In the genomic region with DNA sequence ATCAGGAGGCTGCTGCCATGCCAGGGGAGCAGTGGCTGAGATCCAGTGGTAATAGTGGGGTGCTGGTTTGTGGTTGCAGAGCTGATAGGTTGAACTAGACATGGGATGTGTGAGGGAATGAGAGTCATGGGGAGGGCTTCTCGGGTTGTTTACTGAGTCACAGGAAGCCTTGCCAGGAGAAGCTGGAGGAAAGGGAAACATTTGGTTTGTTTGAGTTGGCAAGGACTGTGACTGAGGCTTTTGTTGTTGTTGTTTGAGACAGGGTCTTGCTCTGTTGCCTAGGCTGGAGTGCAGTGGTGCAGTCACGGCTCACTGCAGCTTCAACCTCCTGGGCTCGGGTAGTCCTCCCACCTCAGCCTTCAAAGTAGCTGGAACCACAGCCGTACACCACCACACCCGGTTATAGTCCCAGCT, we compare ENCODE assay signal across 8 cellular contexts. TPM values are rescaled to one million over a fixed set of nuclear protein-coding genes. Genes with fewer than 3 reads are reported as not detected.
A peak's percentile ranks its signal among the peaks of the same experiment; 100 is the strongest.
DNase-seq lines count a peak whose midpoint lies in the region; ATAC-seq and TF ChIP-seq lines count a peak whose summit lies in the region.

No MANE protein-coding gene starts in this region.

- 26 to 30% methylated on average over 5 of the region's 5 CpGs for WGBS in aorta, 2 donors

- no peak overlapping the region for H3K4me3 Mint-ChIP-seq in activated naive CD8-positive, alpha-beta T cell
- no peak overlapping the region for H3K4me3 Mint-ChIP-seq in activated naive CD8-positive, alpha-beta T cell treated with anti-CD3 and anti-CD28 coated beads for 36 hours
- H3K4me3 Mint-ChIP-seq in stimulated activated naive CD8-positive, alpha-beta T cell treated with anti-CD3 and anti-CD28 coated beads, Interleukin-15, amount 100 ng/mL, for 72 hours = no peak overlapping the region

- H3K27ac ChIP-seq in aorta (ENCODE audit: low read depth in 1 of 2, low read length in 2 of 2) = peak overlapping the region in 1 of 2 donors; percentile 10
- peak overlapping the region in 4 of 59 donors; percentile 8 to 41 (median 24) for H3K27ac ChIP-seq in dorsolateral prefrontal cortex

- no peak for DNase-seq in activated naive CD8-positive, alpha-beta T cell treated with anti-CD3 and anti-CD28 coated beads for 36 hours
- DNase-seq in astrocyte of the cerebellum (ENCODE audit: low read depth) (peak; percentile 93), iris pigment epithelial cell (ENCODE audit: low read depth) (peak; percentile 99), aorta (peak in 1 of 2 donors; percentile 65), dorsolateral prefrontal cortex (no peak)
- DNase-seq in stimulated activated naive CD8-positive, alpha-beta T cell treated with anti-CD3 and anti-CD28 coated beads, Interleukin-15, amount 100 ng/mL, for 72 hours = no peak

- intact Hi-C loops in aorta (cut with DNase I) = no loop called here
- intact Hi-C loops in dorsolateral prefrontal cortex (cut with DNase I) = no loop called here

- no peaks in the 10 kb centered on the region for H3K27me3 ChIP-seq in aorta (ENCODE audit: control insufficient read depth in 1 of 2, insufficient read depth in 2 of 2, low read length in 1 of 2)
- H3K27me3 ChIP-seq in dorsolateral prefrontal cortex = no peaks in the 10 kb centered on the region

- ATAC-seq in aorta (ENCODE audit: low FRiP score) (peak; percentile 81), GM21360 (IDR thresholded peaks at IDR 0.05; ENCODE audit: unreplicated experiment) (no peak)
- ATAC-seq in stimulated activated naive CD8-positive, alpha-beta T cell treated with anti-CD3 and anti-CD28 coated beads, Interleukin-15, amount 100 ng/mL, for 72 hours = no peak

- H3K27me3 Mint-ChIP-seq in activated naive CD8-positive, alpha-beta T cell = no peaks in the 10 kb centered on the region
- no peaks in the 10 kb centered on the region for H3K27me3 Mint-ChIP-seq in activated naive CD8-positive, alpha-beta T cell treated with anti-CD3 and anti-CD28 coated beads for 36 hours
- no peaks in the 10 kb centered on the region for H3K27me3 Mint-ChIP-seq in stimulated activated naive CD8-positive, alpha-beta T cell treated with anti-CD3 and anti-CD28 coated beads, Interleukin-15, amount 100 ng/mL, for 72 hours

- in situ Hi-C loops in astrocyte of the cerebellum (cut with HindIII; ENCODE audit: low sequenced_read_pairs) = no loop called here

- H3K9me3 Mint-ChIP-seq in activated naive CD8-positive, alpha-beta T cell (ENCODE audit: low read depth) = no peaks in the 10 kb centered on the region
- H3K9me3 Mint-ChIP-seq in activated naive CD8-positive, alpha-beta T cell treated with anti-CD3 and anti-CD28 coated beads for 36 hours = no peaks in the 10 kb centered on the region
- no peaks in the 10 kb centered on the region for H3K9me3 Mint-ChIP-seq in stimulated activated naive CD8-positive, alpha-beta T cell treated with anti-CD3 and anti-CD28 coated beads, Interleukin-15, amount 100 ng/mL, for 72 hours

- H3K4me1 Mint-ChIP-seq in activated naive CD8-positive, alpha-beta T cell (ENCODE audit: low read depth) = peaks cover 13% of the 10 kb centered on the region
- H3K4me1 Mint-ChIP-seq in activated naive CD8-positive, alpha-beta T cell treated with anti-CD3 and anti-CD28 coated beads for 36 hours = peaks cover 11% of the 10 kb centered on the region
- H3K4me1 Mint-ChIP-seq in stimulated activated naive CD8-positive, alpha-beta T cell treated with anti-CD3 and anti-CD28 coated beads, Interleukin-15, amount 100 ng/mL, for 72 hours = peaks cover 13% of the 10 kb centered on the region

- peaks cover 0 to 4% of the 10 kb centered on the region in 2 donors for H3K36me3 ChIP-seq in aorta (ENCODE audit: control insufficient read depth in 1 of 2, insufficient read depth in 2 of 2, low read length in 1 of 2)

- H3K36me3 Mint-ChIP-seq in activated naive CD8-positive, alpha-beta T cell = peaks cover 15% of the 10 kb centered on the region
- H3K36me3 Mint-ChIP-seq in activated naive CD8-positive, alpha-beta T cell treated with anti-CD3 and anti-CD28 coated beads for 36 hours = peaks cover 44% of the 10 kb centered on the region

- no peaks in the 10 kb centered on the region for H3K4me1 ChIP-seq in aorta (ENCODE audit: control insufficient read depth in 1 of 2, insufficient read depth in 2 of 2, low read length in 2 of 2)

- H3K9me3 ChIP-seq in aorta (ENCODE audit: control insufficient read depth, low read length) = no peaks in the 10 kb centered on the region

- H3K4me3 ChIP-seq in astrocyte of the cerebellum (ENCODE audit: low read depth, low read length) (no peak overlapping the region), aorta (ENCODE audit: low read length in 2 of 2) (no peak overlapping the region), dorsolateral prefrontal cortex (no peak overlapping the region)

- peak overlapping the region; percentile 92 for H3K27ac Mint-ChIP-seq in activated naive CD8-positive, alpha-beta T cell
- H3K27ac Mint-ChIP-seq in activated naive CD8-positive, alpha-beta T cell treated with anti-CD3 and anti-CD28 coated beads for 36 hours = no peak overlapping the region
- H3K27ac Mint-ChIP-seq in stimulated activated naive CD8-positive, alpha-beta T cell treated with anti-CD3 and anti-CD28 coated beads, Interleukin-15, amount 100 ng/mL, for 72 hours = peak overlapping the region in 1 of 2 donors; percentile 48

- no peak for TF ChIP-seq CTCF in astrocyte of the cerebellum (IDR thresholded peaks at IDR 0.05; ENCODE audit: low read depth, low read length, missing control alignments)
- TF ChIP-seq CTCF in dorsolateral prefrontal cortex (IDR thresholded peaks at IDR 0.05 in 54 of 56, conservative IDR thresholded peaks at IDR 0.05 in 2 of 56; ENCODE audit: low read depth in 1 of 56, partially characterized antibody in 56 of 56) = no peak

RNA-seq across cellular contexts. Expression of a gene that starts 49.3 kb away (rescaled TPM):
- total RNA-seq in activated naive CD8-positive, alpha-beta T cell treated with anti-CD3 and anti-CD28 coated beads for 36 hours = 10 to 100 TPM; 71.0 to 75.8 TPM
- 10 to 100 TPM; 48.8 to 84.6 TPM for total RNA-seq in aorta
- polyA plus RNA-seq in aorta = 100 to 1,000 TPM in 1 of 2 donors, 1 to 10 TPM in 1; 9.4 to 113 TPM
- 100 to 1,000 TPM in 89 of 120 experiments, 10 to 100 TPM in 31; 67.1 to 149 (median 111) TPM for total RNA-seq in dorsolateral prefrontal cortex

RNA-seq across cellular contexts. Expression of a gene that starts 55.1 kb away (rescaled TPM):
- total RNA-seq in activated naive CD8-positive, alpha-beta T cell treated with anti-CD3 and anti-CD28 coated beads for 36 hours = not detected
- total RNA-seq in aorta (not detected), dorsolateral prefrontal cortex (under 1 TPM in 1 of 120 experiments, not detected in 119; 0.73 TPM)
- not detected for polyA plus RNA-seq in aorta

Comparison
In these comparisons a context has a peak if more than half of its experiments do, and no peak if none do; other contexts are left out.
1. DNase-seq: peak in astrocyte of the cerebellum (single experiment) and iris pigment epithelial cell (single experiment); none in activated naive CD8-positive, alpha-beta T cell treated with anti-CD3 and anti-CD28 coated beads for 36 hours (single experiment), dorsolateral prefrontal cortex (0 of 10) and stimulated activated naive CD8-positive, alpha-beta T cell treated with anti-CD3 and anti-CD28 coated beads, Interleukin-15, amount 100 ng/mL, for 72 hours (0 of 2).